12 cellular contexts compared by ENCODE assay signal in genomic region chr2:126467367-126468054, GRCh38.
DNase-seq lines count a peak whose midpoint lies in the region; ATAC-seq, FAIRE-seq and TF ChIP-seq lines count a peak whose summit lies in the region.
"Had no signal": no experiment of that assay in that cellular context is flagged by ENCODE, and none has a peak within 500 bp of the region (broad histone marks: within the 10 kb centered on the region; RNA-seq: fewer than 3 reads in every experiment).

No MANE protein-coding gene starts in this region.

- no peak for FAIRE-seq in GM12891 (lab: Jason Lieb, UNC)
- FAIRE-seq: urothelium cell line had no signal

- CTCF ChIA-PET in activated naive CD4-positive, alpha-beta T cell treated with anti-CD3 and anti-CD28 coated beads for 36 hours (lab: Charles Lee): no interaction called here

- H3K9me3 Mint-ChIP-seq in activated naive CD4-positive, alpha-beta T cell treated with anti-CD3 and anti-CD28 coated beads for 36 hours: no peaks in the 10 kb centered on the region
- no peaks in the 10 kb centered on the region for H3K9me3 Mint-ChIP-seq in stimulated activated memory B cell treated with anti-CD40 and anti-IgM and Interleukin-4, amounts not matched to agents 10 μg/mL and 1 μg/mL and 100 μg/mL, for 72 hours

- H3K27me3 Mint-ChIP-seq in activated naive CD4-positive, alpha-beta T cell treated with anti-CD3 and anti-CD28 coated beads for 36 hours (ENCODE audit: low read depth): peaks cover 3% of the 10 kb centered on the region
- peaks cover 9% of the 10 kb centered on the region for H3K27me3 Mint-ChIP-seq in stimulated activated memory B cell treated with anti-CD40 and anti-IgM and Interleukin-4, amounts not matched to agents 10 μg/mL and 1 μg/mL and 100 μg/mL, for 72 hours

- TF ChIP-seq POLR2A in GM12891 (IDR thresholded peaks at IDR 0.05; ENCODE audit: low read depth, low read length): no peak

- H3K36me3 Mint-ChIP-seq in activated naive CD4-positive, alpha-beta T cell treated with anti-CD3 and anti-CD28 coated beads for 36 hours (ENCODE audit: low read depth): no peaks in the 10 kb centered on the region
- H3K36me3 Mint-ChIP-seq in stimulated activated memory B cell treated with anti-CD40 and anti-IgM and Interleukin-4, amounts not matched to agents 10 μg/mL and 1 μg/mL and 100 μg/mL, for 72 hours: no peaks in the 10 kb centered on the region

- no peak overlapping the region for H3K4me3 Mint-ChIP-seq in activated naive CD4-positive, alpha-beta T cell treated with anti-CD3 and anti-CD28 coated beads for 36 hours
- no peak overlapping the region for H3K4me3 Mint-ChIP-seq in stimulated activated memory B cell treated with anti-CD40 and anti-IgM and Interleukin-4, amounts not matched to agents 10 μg/mL and 1 μg/mL and 100 μg/mL, for 72 hours

- no peak overlapping the region for H3K27ac Mint-ChIP-seq in activated naive CD4-positive, alpha-beta T cell treated with anti-CD3 and anti-CD28 coated beads for 36 hours
- H3K27ac Mint-ChIP-seq in stimulated activated memory B cell treated with anti-CD40 and anti-IgM and Interleukin-4, amounts not matched to agents 10 μg/mL and 1 μg/mL and 100 μg/mL, for 72 hours: no peak overlapping the region

- peak; percentile 89 for ATAC-seq in GM21576 (IDR thresholded peaks at IDR 0.05; ENCODE audit: unreplicated experiment)
- peak; percentile 89 for ATAC-seq in HG03108 (IDR thresholded peaks at IDR 0.05; ENCODE audit: unreplicated experiment)
- peak; percentile 67 for ATAC-seq in stimulated activated memory B cell treated with anti-CD40 and anti-IgM and Interleukin-4, amounts not matched to agents 10 μg/mL and 1 μg/mL and 100 μg/mL, for 72 hours

- no peaks in the 10 kb centered on the region for H3K4me1 Mint-ChIP-seq in activated naive CD4-positive, alpha-beta T cell treated with anti-CD3 and anti-CD28 coated beads for 36 hours (ENCODE audit: low read depth)
- peaks cover 12% of the 10 kb centered on the region for H3K4me1 Mint-ChIP-seq in stimulated activated memory B cell treated with anti-CD40 and anti-IgM and Interleukin-4, amounts not matched to agents 10 μg/mL and 1 μg/mL and 100 μg/mL, for 72 hours

- intact Hi-C loops in activated naive CD4-positive, alpha-beta T cell treated with anti-CD3 and anti-CD28 coated beads for 36 hours (cut with micrococcal nuclease): loop anchor here (1.0 kb wide), 2 partner anchors 54 to 310 kb away; no protein-coding TSS in a partner anchor

- DNase-seq in activated naive CD4-positive, alpha-beta T cell treated with anti-CD3 and anti-CD28 coated beads for 36 hours: peak; percentile 26
- DNase-seq in activated naive CD4-positive, alpha-beta T cell treated with Interleukin-2 at 50 U/mL for 16 hours: no peak
- no peak for DNase-seq in central memory CD4-positive, alpha-beta T cell
- no peak for DNase-seq in GM12891 (ENCODE audit: insufficient read length, low spot score)
- DNase-seq in H4 (ENCODE audit: low spot score): no peak
- DNase-seq: activated gamma-delta T cell treated with Interleukin-2 at 50 U/mL for 16 hours, left ventricle myocardium inferior, NCI-H1092 had no signal

TF ChIP-seq in GM12891, 5 proteins besides CTCF, POLR2A, EP300 and RAD21:
- no peak for TF ChIP-seq TAF1 (IDR thresholded peaks at IDR 0.05; ENCODE audit: low read depth, low read length)
- TF ChIP-seq POU2F2 (IDR thresholded peaks at IDR 0.05; ENCODE audit: low read depth, low read length): no peak
- no peak for TF ChIP-seq SPI1 (IDR thresholded peaks at IDR 0.05; ENCODE audit: low read depth, low read length)
- no peak for TF ChIP-seq PAX5 (IDR thresholded peaks at IDR 0.05; ENCODE audit: insufficient read depth, low read length, severe bottlenecking)
- no peak for TF ChIP-seq POLR2AphosphoS5 (IDR thresholded peaks at IDR 0.05; ENCODE audit: low read depth, low read length)
TF ChIP-seq in GM12891: peak in this region for 0.
